12 cellular contexts compared by ENCODE assay signal in genomic region chr18:10234912-10235439, GRCh38.
DNase-seq lines count a peak whose midpoint lies in the region; ATAC-seq, FAIRE-seq and TF ChIP-seq lines count a peak whose summit lies in the region.
"Had no signal": no experiment of that assay in that cellular context is flagged by ENCODE, and none has a peak within 500 bp of the region (broad histone marks: within the 10 kb centered on the region; RNA-seq: fewer than 3 reads in every experiment).

No MANE protein-coding gene starts in this region.

- H4K5ac ChIP-seq in H1 (ENCODE audit: insufficient read length, low read depth, low read length): no peak overlapping the region

- H3K27ac Mint-ChIP-seq in T-helper 2 cell treated with Interferon-gamma antibody and Interleukin-4, amounts not matched to agents 5 μg/mL and 100 μg/mL, for 36 hours: no peak overlapping the region

- ATAC-seq in Right ventricle myocardium inferior (peak; percentile 66), GM19328 (IDR thresholded peaks at IDR 0.05; ENCODE audit: unreplicated experiment) (no peak)
- ATAC-seq: A549 had no signal

- H4K91ac ChIP-seq in H1 (replicated peaks; ENCODE audit: insufficient read length, low read length) (no peak overlapping the region), mesenchymal stem cell (ENCODE audit: low read length) (no peak overlapping the region)

- H3K27ac ChIP-seq in right atrium auricular region (no peak overlapping the region), H1 (ENCODE audit: low read depth, low read length) (no peak overlapping the region), mesenchymal stem cell (ENCODE audit: low read length, poor library complexity, severe bottlenecking) (peak overlapping the region; percentile 22)
- H3K27ac ChIP-seq: A549 had no signal

- H3K9ac ChIP-seq in H1 (replicated peaks in 1 of 4; ENCODE audit: extremely low read depth in 1 of 4, low read depth in 3 of 4, low read length in 3 of 4) (no peak overlapping the region), mesenchymal stem cell (ENCODE audit: low read length) (peak overlapping the region; percentile 22)

- H2BK20ac ChIP-seq in H1 (ENCODE audit: low read length): no peak overlapping the region

- H3K36me3 ChIP-seq in right atrium auricular region (no peaks in the 10 kb centered on the region), H1 (ENCODE audit: control insufficient read depth in 2 of 4, insufficient read depth in 4 of 4, low read length in 3 of 4) (no peaks in the 10 kb centered on the region), mesenchymal stem cell (ENCODE audit: control insufficient read depth in 1 of 2, insufficient read depth in 2 of 2, low read depth in 1 of 2, low read length in 2 of 2) (no peaks in the 10 kb centered on the region), BE2C (no peaks in the 10 kb centered on the region)

- H2BK120ac ChIP-seq in H1 (replicated peaks; ENCODE audit: low read depth, low read length) (no peak overlapping the region), mesenchymal stem cell (ENCODE audit: low read depth, low read length) (no peak overlapping the region)

- no peak overlapping the region for H3K4me2 ChIP-seq in H1 (ENCODE audit: insufficient read depth in 1 of 2, low read depth in 2 of 2, low read length in 2 of 2)
- H3K4me2 ChIP-seq in mesenchymal stem cell (ENCODE audit: low read length, poor library complexity, severe bottlenecking): no peak overlapping the region
- H3K4me2 ChIP-seq: A549 had no signal

- H2BK15ac ChIP-seq in H1 (ENCODE audit: low read length): no peak overlapping the region
- H2BK15ac ChIP-seq in mesenchymal stem cell (ENCODE audit: low read depth, poor library complexity, severe bottlenecking): no peak overlapping the region

- TF ChIP-seq CTCF in right atrium auricular region (IDR thresholded peaks at IDR 0.05): no peak
- TF ChIP-seq CTCF in H1 (IDR thresholded peaks at IDR 0.05; ENCODE audit: control extremely low read depth in 1 of 3, insufficient read depth in 1 of 3, low read depth in 1 of 3, low read length in 3 of 3): no peak
- no peak for TF ChIP-seq CTCF in BE2C (IDR thresholded peaks at IDR 0.05; ENCODE audit: low read depth, low read length)

- H3K79me2 ChIP-seq in H1 (ENCODE audit: control insufficient read depth in 1 of 2, insufficient read depth in 2 of 2, low read length in 2 of 2): no peaks in the 10 kb centered on the region

- H2BK5ac ChIP-seq in H1 (ENCODE audit: low read depth, low read length) (no peak overlapping the region), mesenchymal stem cell (ENCODE audit: low read depth, low read length, poor library complexity, severe bottlenecking) (no peak overlapping the region)

- H3K56ac ChIP-seq in H1 (replicated peaks; ENCODE audit: insufficient read length, low read depth, low read length): no peak overlapping the region

- H4K20me1 ChIP-seq in H1 (replicated peaks in 1 of 2; ENCODE audit: control insufficient read depth in 1 of 2, insufficient read depth in 2 of 2, low read length in 2 of 2): no peaks in the 10 kb centered on the region

- H3K14ac ChIP-seq in H1 (ENCODE audit: insufficient read length) (no peak overlapping the region), mesenchymal stem cell (ENCODE audit: low read length in 2 of 2) (no peak overlapping the region)

- no peaks in the 10 kb centered on the region for H3K27me3 ChIP-seq in right atrium auricular region
- H3K27me3 ChIP-seq in H1 (replicated peaks in 1 of 4; ENCODE audit: control insufficient read depth in 3 of 4, extremely low read depth in 1 of 4, insufficient read depth in 3 of 4, low read length in 3 of 4): no peaks in the 10 kb centered on the region
- no peaks in the 10 kb centered on the region for H3K27me3 ChIP-seq in mesenchymal stem cell (ENCODE audit: control insufficient read depth in 1 of 2, insufficient read depth in 1 of 2, low read length in 2 of 2)
- H3K27me3 ChIP-seq in BE2C: no peaks in the 10 kb centered on the region

- H3K4me3 Mint-ChIP-seq in T-helper 2 cell treated with Interferon-gamma antibody and Interleukin-4, amounts not matched to agents 5 μg/mL and 100 μg/mL, for 36 hours: no peak overlapping the region

- DNase-seq in Right ventricle myocardium inferior (ENCODE audit: missing footprints) (no peak), right atrium auricular region (ENCODE audit: low spot score) (no peak), H1 (ENCODE audit: low read depth in 1 of 2, low spot score in 2 of 2) (no peak), mesenchymal stem cell (peak; percentile 84), BE2C (no peak)
- no peak for DNase-seq in activated effector memory CD4-positive, alpha-beta T cell treated with anti-CD3 and anti-CD28 coated beads, Interleukin-2, amount 50 U/mL, for 16 hours
- DNase-seq in T-helper 2 cell treated with Interferon-gamma antibody and Interleukin-4, amounts not matched to agents 5 μg/mL and 100 μg/mL, for 36 hours (ENCODE audit: low spot score): no peak
- DNase-seq: H7, OCI-M1 had no signal

- H3K4me3 ChIP-seq in right atrium auricular region: no peak overlapping the region
- no peak overlapping the region for H3K4me3 ChIP-seq in H1 (ENCODE audit: extremely low read depth in 1 of 4, insufficient read depth in 2 of 4, low read depth in 3 of 4, low read length in 4 of 4)
- no peak overlapping the region for H3K4me3 ChIP-seq in mesenchymal stem cell (ENCODE audit: insufficient read depth in 1 of 2, low read depth in 1 of 2, low read length in 2 of 2)
- no peak overlapping the region for H3K4me3 ChIP-seq in BE2C (ENCODE audit: low read depth, low read length)
- H3K4me3 ChIP-seq: A549 had no signal

- CTCF ChIA-PET in H1 (lab: Charles Lee; ENCODE audit: partially characterized antibody): no interaction called here

- 89% methylated on average over 6 of the region's 6 CpGs; no CpG with 5 or more reads in 1 of the 2 experiments for WGBS in H1 (ENCODE audit: extremely low coverage in 1 of 2, insufficient coverage in 1 of 2, insufficient read length in 1 of 2, insufficient replicate concordance in 2 of 2, low coverage in 1 of 2, low lambda C conversion rate in 2 of 2, missing lambda C conversion rate in 1 of 2), 2 experiments
- whole genome bisulfite sequencing in mesenchymal stem cell: 20% methylated on average over 5 of the region's 6 CpGs

- H3K27me3 Mint-ChIP-seq in T-helper 2 cell treated with Interferon-gamma antibody and Interleukin-4, amounts not matched to agents 5 μg/mL and 100 μg/mL, for 36 hours (ENCODE audit: low read depth): no peaks in the 10 kb centered on the region

- peaks cover 6% of the 10 kb centered on the region for H3K9me3 Mint-ChIP-seq in T-helper 2 cell treated with Interferon-gamma antibody and Interleukin-4, amounts not matched to agents 5 μg/mL and 100 μg/mL, for 36 hours

- no peak overlapping the region for H3K18ac ChIP-seq in H1 (ENCODE audit: extremely low read depth, low read length)
- H3K18ac ChIP-seq in mesenchymal stem cell (ENCODE audit: low read depth in 1 of 2, low read length in 2 of 2): no peak overlapping the region

- FAIRE-seq in H1 (lab: Jason Lieb, UNC): no peak
- FAIRE-seq: A549, TTC549 had no signal

- H2AK5ac ChIP-seq in H1 (ENCODE audit: low read depth, low read length) (no peak overlapping the region), mesenchymal stem cell (ENCODE audit: low read length, severe bottlenecking) (no peak overlapping the region)

- H3K4me1 ChIP-seq in right atrium auricular region (peaks cover 0 to 16% of the 10 kb centered on the region in 2 donors), H1 (replicated peaks in 1 of 4; ENCODE audit: control insufficient read depth in 3 of 4, insufficient read depth in 4 of 4, low read length in 3 of 4) (no peaks in the 10 kb centered on the region; a peak in 1 of 7 replicates), mesenchymal stem cell (ENCODE audit: control insufficient read depth, insufficient read depth, low read depth, low read length) (no peaks in the 10 kb centered on the region), BE2C (no peaks in the 10 kb centered on the region)
- H3K4me1 ChIP-seq: A549 had no signal

- POLR2A ChIA-PET in H1 (lab: Charles Lee; ENCODE audit: partially characterized antibody): no interaction called here

- no peak overlapping the region for H2AFZ ChIP-seq in H1 (ENCODE audit: low read length)
- H2AFZ ChIP-seq in mesenchymal stem cell (ENCODE audit: low read depth, low read length): no peak overlapping the region

- H3K9me3 ChIP-seq in right atrium auricular region: peaks cover 0 to 1% of the 10 kb centered on the region in 2 donors
- peaks cover 0 to 2% of the 10 kb centered on the region in 2 experiments; a peak in 1 of 4 replicates for H3K9me3 ChIP-seq in H1 (ENCODE audit: insufficient read depth in 2 of 2, low read depth in 1 of 2, low read length in 1 of 2)
- H3K9me3 ChIP-seq in mesenchymal stem cell (ENCODE audit: control insufficient read depth, low read length): peaks cover 2% of the 10 kb centered on the region
- no peaks in the 10 kb centered on the region for H3K9me3 ChIP-seq in BE2C
- H3K9me3 ChIP-seq: A549 had no signal

- TF ChIP-seq RAD21 in H1 (IDR thresholded peaks at IDR 0.05 in 1 of 2, conservative IDR thresholded peaks at IDR 0.05 in 1 of 2; ENCODE audit: low read depth in 2 of 2, low read length in 2 of 2): no peak

- H3K4ac ChIP-seq in H1 (replicated peaks; ENCODE audit: insufficient read length, low read depth, low read length) (no peak overlapping the region), mesenchymal stem cell (ENCODE audit: low read depth in 1 of 2, low read length in 2 of 2) (no peak overlapping the region)

- H2BK12ac ChIP-seq in H1 (ENCODE audit: low read depth, low read length) (no peak overlapping the region), mesenchymal stem cell (ENCODE audit: low read length in 2 of 2) (no peak overlapping the region)

- H3K23me2 ChIP-seq in H1 (ENCODE audit: low read depth, low read length): no peaks in the 10 kb centered on the region

- TF ChIP-seq EP300 in H1 (IDR thresholded peaks at IDR 0.05; ENCODE audit: borderline replicate concordance in 1 of 2, low read depth in 2 of 2, low read length in 2 of 2): no peak

- H3K36me3 Mint-ChIP-seq in T-helper 2 cell treated with Interferon-gamma antibody and Interleukin-4, amounts not matched to agents 5 μg/mL and 100 μg/mL, for 36 hours (ENCODE audit: low read depth): no peaks in the 10 kb centered on the region

- H4K8ac ChIP-seq in H1 (ENCODE audit: extremely low read depth, insufficient read depth, low read length) (no peak overlapping the region), mesenchymal stem cell (ENCODE audit: low read length) (no peak overlapping the region)

- TF ChIP-seq POLR2A in H1 (IDR thresholded peaks at IDR 0.05; ENCODE audit: control extremely low read depth in 1 of 2, low read depth in 2 of 2, low read length in 2 of 2): no peak

- no peaks in the 10 kb centered on the region for H3K79me1 ChIP-seq in H1 (ENCODE audit: low read depth, low read length)
- H3K79me1 ChIP-seq in mesenchymal stem cell (replicated peaks; ENCODE audit: low read length, poor library complexity, severe bottlenecking): no peaks in the 10 kb centered on the region

- intact Hi-C loops in Right ventricle myocardium inferior (cut with DNase I): no loop called here

- H3K4me1 Mint-ChIP-seq in T-helper 2 cell treated with Interferon-gamma antibody and Interleukin-4, amounts not matched to agents 5 μg/mL and 100 μg/mL, for 36 hours (ENCODE audit: low read depth): no peaks in the 10 kb centered on the region

- H3K23ac ChIP-seq in H1 (ENCODE audit: insufficient read length): no peak overlapping the region
- H3K23ac ChIP-seq in mesenchymal stem cell (ENCODE audit: low read length in 2 of 2): no peak overlapping the region

TF ChIP-seq in H1, 55 proteins besides CTCF, POLR2A, EP300 and RAD21 (continues in another document):
- TF ChIP-seq TAF1 (IDR thresholded peaks at IDR 0.05; ENCODE audit: low read depth, low read length): no peak
